10 cellular contexts compared by ENCODE assay signal in the genomic region with DNA sequence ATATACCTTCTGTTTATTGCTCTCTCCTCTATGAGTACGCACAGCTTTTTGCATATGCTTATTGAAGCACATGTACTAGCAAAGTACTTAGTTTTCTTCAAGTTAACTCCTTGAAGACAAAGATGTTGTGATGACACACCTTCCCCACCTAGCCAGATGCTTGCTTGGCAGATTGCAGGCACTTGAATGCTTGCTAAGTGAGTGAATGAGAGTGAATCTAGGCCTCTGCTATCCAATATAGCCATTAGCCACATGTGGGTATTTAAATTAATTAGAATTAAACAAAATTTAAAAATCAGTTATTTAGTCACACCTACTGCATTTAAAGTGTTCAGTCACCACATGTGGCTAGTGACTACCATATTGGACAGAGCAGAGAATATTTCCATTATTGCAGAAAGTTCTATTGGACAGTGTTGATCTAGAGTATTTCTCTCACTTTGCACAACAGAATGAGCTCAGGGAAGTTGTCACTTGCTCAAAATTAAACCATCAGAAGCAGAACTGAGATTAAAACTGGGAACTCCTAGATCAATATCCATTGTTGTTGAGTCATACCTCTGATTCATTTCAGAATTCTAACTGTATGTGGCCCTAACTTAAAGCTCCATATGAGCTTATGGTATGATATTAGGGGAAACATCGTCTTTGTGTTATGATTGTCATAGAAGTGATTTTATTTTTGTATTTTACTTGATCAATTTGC. TPM values are rescaled to one million over a fixed set of nuclear protein-coding genes. Genes with fewer than 3 reads are reported as not detected.
A peak's percentile ranks its signal among the peaks of the same experiment; 100 is the strongest.
DNase-seq lines count a peak whose midpoint lies in the region; ATAC-seq and TF ChIP-seq lines count a peak whose summit lies in the region.
"Had no signal": no experiment of that assay in that cellular context is flagged by ENCODE, and none has a peak within 500 bp of the region (broad histone marks: within the 10 kb centered on the region; RNA-seq: fewer than 3 reads in every experiment).

No MANE protein-coding gene starts in this region.

- H3K9me3 Mint-ChIP-seq in naive thymus-derived CD8-positive, alpha-beta T cell, result peaks cover 0 to 7% (median 0%) of the 10 kb centered on the region in 9 donors

- H3K4me1 Mint-ChIP-seq in naive thymus-derived CD8-positive, alpha-beta T cell, result peaks cover 0 to 2% (median 0%) of the 10 kb centered on the region in 4 donors

- H3K4me3 ChIP-seq in lower lobe of right lung (no peak overlapping the region), ascending aorta (no peak overlapping the region)
- H3K4me3 ChIP-seq: PC-9 had no signal

- no peak overlapping the region for H3K4me3 Mint-ChIP-seq in naive thymus-derived CD8-positive, alpha-beta T cell

- H3K9me3 ChIP-seq in lower lobe of right lung, result no peaks in the 10 kb centered on the region
- H3K9me3 ChIP-seq in ascending aorta, result no peaks in the 10 kb centered on the region

- ATAC-seq in GM18861 (IDR thresholded peaks at IDR 0.05; ENCODE audit: unreplicated experiment), result peak; percentile 94
- ATAC-seq in GM21576 (IDR thresholded peaks at IDR 0.05; ENCODE audit: unreplicated experiment), result peak; percentile 91
- peak; percentile 97 for ATAC-seq in HG03378 (IDR thresholded peaks at IDR 0.05; ENCODE audit: unreplicated experiment)
- peak; percentile 50 to 62 for ATAC-seq in lower lobe of right lung
- no peak for ATAC-seq in naive thymus-derived CD8-positive, alpha-beta T cell

- H3K27ac ChIP-seq in lower lobe of right lung (no peak overlapping the region), ascending aorta (no peak overlapping the region)
- H3K27ac ChIP-seq: PC-9 had no signal

- no peak overlapping the region for H3K27ac Mint-ChIP-seq in naive thymus-derived CD8-positive, alpha-beta T cell

- DNase-seq in lower lobe of right lung (no peak), HT-29 (ENCODE audit: low spot score) (no peak), ascending aorta (ENCODE audit: low spot score in 2 of 2) (no peak), T-helper 9 cell (no peak)
- no peak for DNase-seq in naive thymus-derived CD8-positive, alpha-beta T cell
- DNase-seq: EL, PC-9 had no signal

- H3K36me3 ChIP-seq in lower lobe of right lung (no peaks in the 10 kb centered on the region), ascending aorta (no peaks in the 10 kb centered on the region)

- H3K27me3 ChIP-seq in lower lobe of right lung (ENCODE audit: low read depth) (no peaks in the 10 kb centered on the region), ascending aorta (no peaks in the 10 kb centered on the region)

- H3K4me1 ChIP-seq in lower lobe of right lung (peaks cover 5% of the 10 kb centered on the region), ascending aorta (no peaks in the 10 kb centered on the region)

- TF ChIP-seq CTCF in lower lobe of right lung (IDR thresholded peaks at IDR 0.05), result no peak
- TF ChIP-seq CTCF in ascending aorta (IDR thresholded peaks at IDR 0.05), result no peak

- peaks cover 0 to under 1% (median 0%) of the 10 kb centered on the region in 3 donors for H3K36me3 Mint-ChIP-seq in naive thymus-derived CD8-positive, alpha-beta T cell

- intact Hi-C loops in lower lobe of right lung (cut with DNase I) (no loop called here), ascending aorta (cut with DNase I) (no loop called here)

- POLR2A ChIA-PET in naive thymus-derived CD8-positive, alpha-beta T cell (lab: Charles Lee), result interaction anchor here (1.1 kb wide), 1 partner anchor 9 kb away, joined by 3 read pairs; the partner anchor contains the start of gene EEIG2

- peaks cover 0 to 4% (median 0%) of the 10 kb centered on the region in 5 donors for H3K27me3 Mint-ChIP-seq in naive thymus-derived CD8-positive, alpha-beta T cell

RNA-seq across cellular contexts. Expression of gene EEIG2, which starts 8.6 kb away (rescaled TPM):
- total RNA-seq in lower lobe of right lung, result 20.0 TPM
- 2.1 and 3.1 TPM in 2 replicates for total RNA-seq in HT-29 (2014; rRNA removed; shearing (Covaris generic))
- 10 to 100 TPM; 10.3 to 12.1 TPM for total RNA-seq in naive thymus-derived CD8-positive, alpha-beta T cell
- 1 to 10 TPM in 1 of 3 donors, under 1 TPM in 2; 0.48 to 2.4 (median 0.75) TPM for polyA plus RNA-seq in naive thymus-derived CD8-positive, alpha-beta T cell
- total RNA-seq in ascending aorta, result 9.6 TPM

Comparison
In these comparisons a context has a peak if more than half of its experiments do, and no peak if none do; other contexts are left out.
1. ATAC-seq: peak in GM18861 (single experiment), GM21576 (single experiment), HG03378 (single experiment) and lower lobe of right lung (2 of 2); none in naive thymus-derived CD8-positive, alpha-beta T cell (0 of 2).